In genomic region chr7:7292085-7292484, GRCh38 we compare ENCODE assay signal across 21 cellular contexts.
DNase-seq lines count a peak whose midpoint lies in the region; ATAC-seq, FAIRE-seq and TF ChIP-seq lines count a peak whose summit lies in the region.
"Had no signal": no experiment of that assay in that cellular context is flagged by ENCODE, and none has a peak within 500 bp of the region (broad histone marks: within the 10 kb centered on the region; RNA-seq: fewer than 3 reads in every experiment).

No MANE protein-coding gene starts in this region.

- H3K9me3 Mint-ChIP-seq in activated CD8-positive, alpha-beta T cell treated with anti-CD3 and anti-CD28 coated beads for 36 hours: no peaks in the 10 kb centered on the region
- H3K9me3 Mint-ChIP-seq: T-cell had no signal

- H3K27me3 Mint-ChIP-seq in activated CD8-positive, alpha-beta T cell treated with anti-CD3 and anti-CD28 coated beads for 36 hours: no peaks in the 10 kb centered on the region

- BruUV-seq in K562 (replicated peaks; lab: Mats Ljungman, UMichigan): no TSS peak

- peak; percentile 63 for ATAC-seq in HG03520 (IDR thresholded peaks at IDR 0.05; ENCODE audit: unreplicated experiment)
- ATAC-seq in K562: no peak
- ATAC-seq in activated CD8-positive, alpha-beta T cell treated with anti-CD3 and anti-CD28 coated beads for 36 hours: no peak
- ATAC-seq: GM12878, SK-N-SH treated with all-trans-retinoic acid at 6 μM for 48 hours, T-cell had no signal

- no peaks in the 10 kb centered on the region for H3K36me3 Mint-ChIP-seq in activated CD8-positive, alpha-beta T cell treated with anti-CD3 and anti-CD28 coated beads for 36 hours (ENCODE audit: low read depth)
- H3K36me3 Mint-ChIP-seq: T-cell had no signal

- H3K4me3 Mint-ChIP-seq in activated CD8-positive, alpha-beta T cell treated with anti-CD3 and anti-CD28 coated beads for 36 hours: no peak overlapping the region
- H3K4me3 Mint-ChIP-seq: T-cell; T-helper 2 cell treated with Interferon-gamma antibody and Interleukin-4, amounts not matched to agents 5 μg/mL and 100 μg/mL, for 36 hours had no signal

- TF ChIP-seq RAD21 in K562 (CRISPR knock-in tag; conservative IDR thresholded peaks at IDR 0.05 in 1 of 2, IDR thresholded peaks at IDR 0.05 in 1 of 2): no peak

- H3K9me1 ChIP-seq in K562 (ENCODE audit: control insufficient read depth, insufficient read depth, low read length): no peaks in the 10 kb centered on the region

- H2AFZ ChIP-seq in K562 (ENCODE audit: low read depth, low read length): peak overlapping the region; percentile 77

- H3K4me1 Mint-ChIP-seq in activated CD8-positive, alpha-beta T cell treated with anti-CD3 and anti-CD28 coated beads for 36 hours (ENCODE audit: low read depth): no peaks in the 10 kb centered on the region

- no peak overlapping the region for H3K27ac Mint-ChIP-seq in activated CD8-positive, alpha-beta T cell treated with anti-CD3 and anti-CD28 coated beads for 36 hours
- H3K27ac Mint-ChIP-seq: T-cell; T-helper 2 cell treated with Interferon-gamma antibody and Interleukin-4, amounts not matched to agents 5 μg/mL and 100 μg/mL, for 36 hours had no signal

- POLR2A ChIA-PET in K562 (lab: Yijun Ruan, JAX): interaction anchor here (1.2 kb wide), 1 partner anchor 193 kb away, joined by 3 read pairs; no protein-coding TSS in a partner anchor
- POLR2A ChIA-PET in activated CD8-positive, alpha-beta T cell treated with anti-CD3 and anti-CD28 coated beads for 36 hours (lab: Charles Lee): no interaction called here

- CTCF ChIA-PET in K562 (lab: Yijun Ruan, JAX; ENCODE audit: low intra/inter-chr PET ratio): no interaction called here
- CTCF ChIA-PET in activated CD8-positive, alpha-beta T cell treated with anti-CD3 and anti-CD28 coated beads for 36 hours (lab: Charles Lee): no interaction called here

- peaks cover 0 to 7% of the 10 kb centered on the region in 2 experiments; a peak in 2 of 5 replicates for H3K4me1 ChIP-seq in K562 (replicated peaks in 1 of 2; ENCODE audit: control insufficient read depth in 2 of 2, insufficient read depth in 2 of 2, low read length in 2 of 2)
- no peaks in the 10 kb centered on the region for H3K4me1 ChIP-seq in adrenal gland (replicated peaks in 1 of 2)
- H3K4me1 ChIP-seq: BE2C, Peyer's patch had no signal

- no peak overlapping the region for H3K4me2 ChIP-seq in K562 (ENCODE audit: insufficient read depth, low read length)

- H3K9me3 ChIP-seq in K562 (replicated peaks; ENCODE audit: control insufficient read depth, insufficient read depth, low read depth, low read length) (no peaks in the 10 kb centered on the region), adrenal gland (replicated peaks in 1 of 3) (no peaks in the 10 kb centered on the region)
- H3K9me3 ChIP-seq: BE2C, Peyer's patch had no signal

- no peak for TF ChIP-seq EP300 in K562 (IDR thresholded peaks at IDR 0.05; ENCODE audit: low read length)

- TF ChIP-seq CTCF in K562 (IDR thresholded peaks at IDR 0.05 in 2 of 3, conservative IDR thresholded peaks at IDR 0.05 in 1 of 3; ENCODE audit: insufficient read depth in 2 of 3, low read depth in 1 of 3, low read length in 3 of 3) (no peak), adrenal gland (IDR thresholded peaks at IDR 0.05) (no peak)
- TF ChIP-seq CTCF in activated CD8-positive, alpha-beta T cell treated with anti-CD3 and anti-CD28 coated beads for 36 hours (IDR thresholded peaks at IDR 0.05): no peak

- no peak for DNase-seq in GM19239 (ENCODE audit: insufficient read length, low spot score)
- no peak for DNase-seq in K562 (ENCODE audit: extremely low read depth in 1 of 4, low spot score in 3 of 4)
- DNase-seq in COLO668 (lab: John Stamatoyannopoulos, UW; ENCODE audit: unreplicated experiment): no peak
- no peak for DNase-seq in activated CD8-positive, alpha-beta T cell treated with anti-CD3 and anti-CD28 coated beads for 36 hours
- no peak for DNase-seq in cerebellar cortex (ENCODE audit: low spot score)
- no peak for DNase-seq in adrenal gland
- DNase-seq: BE2C, DMS79, Kasumi-1, NCI-H1048, NCI-H1417 treated with DMSO at 0.1 percent for 48 hours, NCI-H187 treated with DMSO at 0.1 percent for 48 hours, NCI-H2107, NCI-H446 treated with DMSO at 0.1 percent for 48 hours, Peyer's patch, T-cell had no signal

- in situ Hi-C loops in K562 (cut with MboI): no loop called here

- FAIRE-seq in GM19239 (lab: Jason Lieb, UNC) (peak; percentile 45), K562 (lab: Jason Lieb, UNC) (no peak)
- FAIRE-seq: GM12878, H54 had no signal

- H3K27me3 ChIP-seq in K562 (ENCODE audit: control insufficient read depth in 2 of 2, insufficient read depth in 2 of 2, low read length in 2 of 2): no peaks in the 10 kb centered on the region
- H3K27me3 ChIP-seq in adrenal gland: no peaks in the 10 kb centered on the region
- H3K27me3 ChIP-seq: Peyer's patch had no signal

- no peaks in the 10 kb centered on the region for H3K79me2 ChIP-seq in K562 (ENCODE audit: control insufficient read depth, insufficient read depth, low read length)

- no peak for TF ChIP-seq POLR2A in K562 (conservative IDR thresholded peaks at IDR 0.05)
- TF ChIP-seq POLR2A in adrenal gland (IDR thresholded peaks at IDR 0.05): no peak

- H3K36me3 ChIP-seq in K562 (ENCODE audit: control insufficient read depth, insufficient read depth, low read length) (no peaks in the 10 kb centered on the region), adrenal gland (replicated peaks in 1 of 2) (no peaks in the 10 kb centered on the region)
- H3K36me3 ChIP-seq: BE2C, Peyer's patch had no signal

- H3K9ac ChIP-seq in K562 (ENCODE audit: insufficient read depth in 1 of 2, low read depth in 2 of 2, low read length in 2 of 2): no peak overlapping the region

- H3K4me3 ChIP-seq in K562 (no peak overlapping the region), adrenal gland (no peak overlapping the region)
- H3K4me3 ChIP-seq: GM12878, Peyer's patch had no signal

- no peak overlapping the region for H3K27ac ChIP-seq in K562 (ENCODE audit: extremely low read depth, low read depth, low read length)
- no peak overlapping the region for H3K27ac ChIP-seq in adrenal gland
- H3K27ac ChIP-seq: Peyer's patch had no signal

- 29% methylated on average over 4 of the region's 4 CpGs for WGBS in K562 (ENCODE audit: insufficient coverage, low coverage, missing lambda C conversion rate)
- 74 to 80% (median 78%) methylated on average over 4 of the region's 4 CpGs for WGBS in adrenal gland, 4 donors

- no peaks in the 10 kb centered on the region for H4K20me1 ChIP-seq in K562 (replicated peaks; ENCODE audit: control insufficient read depth, insufficient read depth, low read length)

- intact Hi-C loops in K562 (cut with micrococcal nuclease): loop anchor here (10.0 kb wide), 1 partner anchor 187 kb away; no protein-coding TSS in a partner anchor
- intact Hi-C loops in activated CD8-positive, alpha-beta T cell treated with anti-CD3 and anti-CD28 coated beads for 36 hours (cut with micrococcal nuclease): no loop called here
- intact Hi-C loops in adrenal gland (cut with DNase I): no loop called here

TF ChIP-seq in K562, 482 proteins besides CTCF, POLR2A, EP300 and RAD21:
- TF ChIP-seq KLF10 (CRISPR knock-in tag; IDR thresholded peaks at IDR 0.05) (no peak), ZHX1 (conservative IDR thresholded peaks at IDR 0.05; ENCODE audit: low read length) (no peak), ZSCAN29 (IDR thresholded peaks at IDR 0.05) (no peak), CAMTA2 (CRISPR knock-in tag; conservative IDR thresholded peaks at IDR 0.05) (no peak), ZNF133 (CRISPR knock-in tag; IDR thresholded peaks at IDR 0.05) (no peak), CREB1 (IDR thresholded peaks at IDR 0.05) (no peak), CREB1 (CRISPR knock-in tag; IDR thresholded peaks at IDR 0.05) (no peak), ELF2 (CRISPR knock-in tag; IDR thresholded peaks at IDR 0.05) (no peak)
